In the genomic region with DNA sequence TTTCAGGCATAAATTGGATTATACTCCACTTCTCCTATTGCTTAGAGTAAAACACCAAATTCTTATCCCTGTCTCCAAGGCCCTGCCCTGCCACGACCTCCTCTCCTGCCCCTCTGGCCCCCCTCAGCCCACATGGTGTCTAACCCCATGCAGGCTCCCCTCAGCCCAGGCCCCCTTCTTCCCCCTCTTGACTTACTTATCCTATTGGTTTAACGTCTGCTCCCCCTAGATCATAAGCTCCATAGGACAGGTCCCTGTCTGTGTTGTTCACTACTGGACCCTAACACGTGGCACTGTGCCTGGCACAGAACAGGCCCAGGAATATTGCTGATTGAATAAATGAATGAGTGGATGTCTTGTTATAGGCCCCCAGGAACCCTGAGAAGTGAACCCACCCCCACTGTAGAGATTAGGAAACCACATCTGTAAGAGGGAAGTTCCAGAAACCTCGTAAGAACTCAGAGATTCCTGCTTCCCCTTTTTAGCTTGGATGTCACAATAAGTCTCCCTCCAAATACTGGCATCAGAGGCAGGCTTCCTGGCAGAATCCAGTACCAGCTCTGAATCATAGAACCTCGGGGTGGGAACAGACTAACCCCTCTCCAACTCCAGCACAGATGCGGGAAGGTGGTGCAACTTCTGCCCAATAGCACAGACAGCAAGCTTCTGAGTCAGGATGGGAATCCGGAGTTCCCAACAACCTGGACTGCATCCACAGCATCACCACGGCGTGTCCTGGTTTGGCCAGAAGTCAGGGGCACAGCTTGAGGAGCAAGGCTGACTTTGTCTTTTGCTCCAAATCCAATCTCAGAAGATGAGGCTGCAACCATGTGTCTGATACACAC, we compare ENCODE assay signal across 14 cellular contexts. TPM values are rescaled to one million over a fixed set of nuclear protein-coding genes. Genes with fewer than 3 reads are reported as not detected.
DNase-seq lines count a peak whose midpoint lies in the region; FAIRE-seq and TF ChIP-seq lines count a peak whose summit lies in the region.
"Had no signal": no experiment of that assay in that cellular context is flagged by ENCODE, and none has a peak within 500 bp of the region (broad histone marks: within the 10 kb centered on the region; RNA-seq: fewer than 3 reads in every experiment).

No MANE protein-coding gene starts in this region.

- no peak for FAIRE-seq in urothelium cell line (lab: Jason Lieb, UNC)
- FAIRE-seq: small intestine had no signal

- no peak overlapping the region for H3K9ac ChIP-seq in mammary epithelial cell (ENCODE audit: insufficient read depth, low read length)

- H3K4me1 Mint-ChIP-seq in HFFc6 (ENCODE audit: low read depth), result no peaks in the 10 kb centered on the region

- H3K79me2 ChIP-seq in mammary epithelial cell (ENCODE audit: insufficient read depth, low read length), result no peaks in the 10 kb centered on the region

- H3K27ac ChIP-seq in mammary epithelial cell (ENCODE audit: insufficient read depth, low read depth, low read length), result no peak overlapping the region
- H3K27ac ChIP-seq: SJSA1 had no signal

- peaks cover 12% of the 10 kb centered on the region for H3K27me3 Mint-ChIP-seq in HFFc6 (ENCODE audit: insufficient read depth)
- H3K27me3 Mint-ChIP-seq: stimulated activated naive CD8-positive, alpha-beta T cell treated with anti-CD3 and anti-CD28 coated beads, Interleukin-15, amount 100 ng/mL, for 72 hours had no signal

- WGBS in mammary epithelial cell (ENCODE audit: low coverage, missing lambda C conversion rate), result 36% methylated on average over 8 of the region's 9 CpGs

- no peaks in the 10 kb centered on the region for H3K4me1 ChIP-seq in mammary epithelial cell (ENCODE audit: insufficient read depth, low read length)
- H3K4me1 ChIP-seq: SJSA1 had no signal

- no peak for TF ChIP-seq CTCF in AG09309 (IDR thresholded peaks at IDR 0.05; ENCODE audit: control insufficient read depth, insufficient read depth, low read depth, low read length, missing control alignments)
- TF ChIP-seq CTCF in mammary epithelial cell (conservative IDR thresholded peaks at IDR 0.05 in 1 of 2, IDR thresholded peaks at IDR 0.05 in 1 of 2; ENCODE audit: extremely low read depth in 1 of 2, insufficient read depth in 1 of 2, low read depth in 1 of 2, low read length in 2 of 2), result no peak
- no peak for TF ChIP-seq CTCF in HFFc6 (IDR thresholded peaks at IDR 0.05)

- peaks cover 3% of the 10 kb centered on the region for H3K9me3 ChIP-seq in mammary epithelial cell (replicated peaks; ENCODE audit: insufficient read depth, low read length)
- H3K9me3 ChIP-seq: SJSA1 had no signal

- H3K4me3 ChIP-seq in AG09309 (ENCODE audit: control insufficient read depth, low read depth, low read length) (no peak overlapping the region), mammary epithelial cell (replicated peaks in 1 of 3; ENCODE audit: insufficient read depth in 1 of 3, low read depth in 2 of 3, low read length in 3 of 3) (no peak overlapping the region)
- H3K4me3 ChIP-seq: SJSA1 had no signal

- H3K4me2 ChIP-seq in mammary epithelial cell (ENCODE audit: insufficient read depth, low read depth, low read length), result no peak overlapping the region

- dilution Hi-C loops in mammary epithelial cell (cut with HindIII; ENCODE audit: low sequenced_read_pairs), result no loop called here

- DNase-seq in AG09309 (ENCODE audit: low read depth) (peak; percentile 95), MV-4-11 (lab: John Stamatoyannopoulos, UW) (peak; percentile 99), mammary epithelial cell (peak; percentile 24), medulla oblongata (ENCODE audit: extremely low spot score) (peak; percentile 66), HuH-7.5 (ENCODE audit: low spot score) (no peak), NCI-H510A (lab: John Stamatoyannopoulos, UW) (no peak), HFFc6 (no peak), urothelium cell line (ENCODE audit: low spot score) (no peak)
- DNase-seq: islet precursor cell; NCI-H1694; small intestine; stimulated activated naive CD8-positive, alpha-beta T cell treated with anti-CD3 and anti-CD28 coated beads, Interleukin-15, amount 100 ng/mL, for 72 hours had no signal

- intact Hi-C loops in mammary epithelial cell (cut with micrococcal nuclease), result no loop called here

- H3K4me3 Mint-ChIP-seq in HFFc6, result no peak overlapping the region
- H3K4me3 Mint-ChIP-seq: stimulated activated naive CD8-positive, alpha-beta T cell treated with anti-CD3 and anti-CD28 coated beads, Interleukin-15, amount 100 ng/mL, for 72 hours had no signal

- no peaks in the 10 kb centered on the region for H4K20me1 ChIP-seq in mammary epithelial cell (ENCODE audit: insufficient read depth, low read length)

- no peaks in the 10 kb centered on the region for H3K27me3 ChIP-seq in mammary epithelial cell (ENCODE audit: insufficient read depth, low read length)

- BruUV-seq in mammary epithelial cell (replicated peaks; lab: Mats Ljungman, UMichigan), result no TSS peak

- peaks cover 24% of the 10 kb centered on the region; the same call in 1 of the 2 replicates for H3K9me3 Mint-ChIP-seq in HFFc6
- H3K9me3 Mint-ChIP-seq: stimulated activated naive CD8-positive, alpha-beta T cell treated with anti-CD3 and anti-CD28 coated beads, Interleukin-15, amount 100 ng/mL, for 72 hours had no signal

- no peak overlapping the region for H3K27ac Mint-ChIP-seq in HFFc6

- H2AFZ ChIP-seq in mammary epithelial cell (ENCODE audit: low read depth, low read length), result no peak overlapping the region

- no peaks in the 10 kb centered on the region for H3K36me3 ChIP-seq in mammary epithelial cell (ENCODE audit: insufficient read depth, low read length)
- H3K36me3 ChIP-seq: SJSA1 had no signal

- H3K36me3 Mint-ChIP-seq in HFFc6 (ENCODE audit: low read depth), result no peaks in the 10 kb centered on the region

- CTCF ChIA-PET in mammary epithelial cell (lab: Charles Lee; ENCODE audit: low non-redundant PET), result no interaction called here

- in situ Hi-C loops in mammary epithelial cell (cut with MboI; ENCODE audit: low sequenced_read_pairs in 2 of 2), result no loop called here

RNA-seq across cellular contexts. Expression of a gene that starts 31.5 kb away (rescaled TPM):
- total RNA-seq in mammary epithelial cell, result not detected
- 0.01 TPM for polyA plus RNA-seq in mammary epithelial cell
- polyA minus RNA-seq in mammary epithelial cell, result not detected
- total RNA-seq in HFFc6 (2021; fragmentation: NEBNext Ultra II Directional; extraction: Animal tissue kit (Norgen Biotek cat#: 25700)), result not detected
- total RNA-seq: SJSA1 had no signal
- polyA plus RNA-seq: BJ had no signal

Comparison
In these comparisons a context has a peak if more than half of its experiments do, and no peak if none do; other contexts are left out.
1. DNase-seq: peak in AG09309 (single experiment), MV-4-11 (single experiment), mammary epithelial cell (single experiment) and medulla oblongata (single experiment); none in HuH-7.5 (single experiment), NCI-H510A (single experiment), HFFc6 (single experiment) and urothelium cell line (single experiment).